In genomic region chr19:45171211-45171623, GRCh38 we compare ENCODE assay signal across 10 cellular contexts. TPM values are rescaled to one million over a fixed set of nuclear protein-coding genes. Genes with fewer than 3 reads are reported as not detected.
DNase-seq lines count a peak whose midpoint lies in the region; ATAC-seq and TF ChIP-seq lines count a peak whose summit lies in the region.
"Had no signal": no experiment of that assay in that cellular context is flagged by ENCODE, and none has a peak within 500 bp of the region (broad histone marks: within the 10 kb centered on the region; RNA-seq: fewer than 3 reads in every experiment).

No MANE protein-coding gene starts in this region.

- no peaks in the 10 kb centered on the region; the same call in 1 of the 2 replicates for H3K79me2 ChIP-seq in GM23338 (replicated peaks; ENCODE audit: insufficient read depth)

- peak overlapping the region; percentile 86 to 97 (median 93) for H3K27ac Mint-ChIP-seq in naive thymus-derived CD8-positive, alpha-beta T cell
- no peak overlapping the region for H3K27ac Mint-ChIP-seq in GM23338

- CTCF ChIA-PET in HEK293T (lab: Yijun Ruan, JAX) = no interaction called here

- peak overlapping the region; percentile 57 for H3K27ac ChIP-seq in BLaER1
- no peak overlapping the region for H3K27ac ChIP-seq in GM23338 (ENCODE audit: low read depth)
- H3K27ac ChIP-seq in testis = no peak overlapping the region

- H2AFZ ChIP-seq in GM23338 = no peak overlapping the region

- H3F3A ChIP-seq in GM23338 (replicated peaks; ENCODE audit: low read depth) = no peaks in the 10 kb centered on the region; the same call in 1 of the 2 replicates

- H3K9me3 ChIP-seq in BLaER1 (no peaks in the 10 kb centered on the region), testis (no peaks in the 10 kb centered on the region)

- H3K9me3 Mint-ChIP-seq in naive thymus-derived CD8-positive, alpha-beta T cell = no peaks in the 10 kb centered on the region
- no peaks in the 10 kb centered on the region for H3K9me3 Mint-ChIP-seq in GM23338

- H3K4me3 Mint-ChIP-seq in naive thymus-derived CD8-positive, alpha-beta T cell = peak overlapping the region; percentile 59 to 92 (median 80)
- H3K4me3 Mint-ChIP-seq in GM23338 = no peak overlapping the region; the same call in 2 of the 3 replicates

- H4K20me1 ChIP-seq in BLaER1 (no peaks in the 10 kb centered on the region), GM23338 (replicated peaks; ENCODE audit: insufficient read depth) (no peaks in the 10 kb centered on the region; the same call in 1 of the 2 replicates)

- H3K9ac ChIP-seq in BLaER1 = peak overlapping the region; percentile 70; the same call in 1 of the 2 replicates

- DNase-seq in T-helper 9 cell (peak; percentile 29), astrocyte of the hippocampus (ENCODE audit: low read depth, low spot score) (peak; percentile 23), HEK293T (ENCODE audit: extremely low spot score) (no peak), GM23338 (ENCODE audit: low spot score) (no peak), H7 (no peak), testis (no peak)
- DNase-seq in naive thymus-derived CD8-positive, alpha-beta T cell = peak in 3 of 10 donors; percentile 18 to 43 (median 33)
- DNase-seq: mesenchymal stem cell, NCI-H1092 treated with DMSO at 0.1 percent for 48 hours had no signal

- H3K27me3 ChIP-seq in BLaER1 = no peaks in the 10 kb centered on the region
- H3K27me3 ChIP-seq in GM23338 (ENCODE audit: insufficient read depth) = no peaks in the 10 kb centered on the region
- no peaks in the 10 kb centered on the region for H3K27me3 ChIP-seq in H7 (ENCODE audit: control insufficient read depth, insufficient read depth, low read length)
- H3K27me3 ChIP-seq in testis = no peaks in the 10 kb centered on the region

- H3K36me3 Mint-ChIP-seq in naive thymus-derived CD8-positive, alpha-beta T cell = no peaks in the 10 kb centered on the region
- no peaks in the 10 kb centered on the region; the same call in 2 of the 3 replicates for H3K36me3 Mint-ChIP-seq in GM23338 (ENCODE audit: low read depth)

- peaks cover 93% of the 10 kb centered on the region for H3K4me1 ChIP-seq in BLaER1
- H3K4me1 ChIP-seq in GM23338 (ENCODE audit: insufficient read depth) = 0 out of 2 replicates have a peak, but pooled peaks cover 4% of the 10 kb centered on the region
- peaks cover 5% of the 10 kb centered on the region for H3K4me1 ChIP-seq in testis

- peaks cover 16% of the 10 kb centered on the region; the same call in 1 of the 2 replicates for H3K36me3 ChIP-seq in BLaER1
- no peaks in the 10 kb centered on the region for H3K36me3 ChIP-seq in GM23338 (ENCODE audit: insufficient read depth)
- H3K36me3 ChIP-seq in H7 (replicated peaks; ENCODE audit: control insufficient read depth, insufficient read depth, low read length) = no peaks in the 10 kb centered on the region
- no peaks in the 10 kb centered on the region for H3K36me3 ChIP-seq in testis (ENCODE audit: low read depth, missing control alignments)

- peak; percentile 65 to 89 for ATAC-seq in naive thymus-derived CD8-positive, alpha-beta T cell
- no peak for ATAC-seq in GM23338

- no peaks in the 10 kb centered on the region for H3K9me2 ChIP-seq in GM23338 (ENCODE audit: insufficient read depth)

- H3K4me2 ChIP-seq in BLaER1 (peak overlapping the region; percentile 93), GM23338 (no peak overlapping the region)

- H3K27me3 Mint-ChIP-seq in naive thymus-derived CD8-positive, alpha-beta T cell = no peaks in the 10 kb centered on the region
- peaks cover 12% of the 10 kb centered on the region for H3K27me3 Mint-ChIP-seq in GM23338 (ENCODE audit: insufficient read depth, low read depth, poor library complexity)

- POLR2A ChIA-PET in naive thymus-derived CD8-positive, alpha-beta T cell (lab: Charles Lee) = interaction anchor here (0.9 to 1.4 kb wide), 2 partner anchors 11 to 19 kb away, joined by 3 to 4 read pairs; partner anchors contain the start of gene NKPD1
- POLR2A ChIA-PET in HEK293T (lab: Yijun Ruan, JAX) = no interaction called here

- TF ChIP-seq POLR2A in testis (IDR thresholded peaks at IDR 0.05) = no peak

- TF ChIP-seq CTCF in GM23338 (conservative IDR thresholded peaks at IDR 0.05; ENCODE audit: low read depth in 2 of 2) (no peak), testis (IDR thresholded peaks at IDR 0.05) (no peak)

- peaks cover 16 to 57% (median 45%) of the 10 kb centered on the region in 4 donors for H3K4me1 Mint-ChIP-seq in naive thymus-derived CD8-positive, alpha-beta T cell
- peaks cover 6% of the 10 kb centered on the region for H3K4me1 Mint-ChIP-seq in GM23338

- intact Hi-C loops in testis (cut with DNase I; ENCODE audit: low total_unique reads) = no loop called here

- H3K4me3 ChIP-seq in BLaER1 (peak overlapping the region; percentile 9; the same call in 1 of the 2 replicates), GM23338 (no peak overlapping the region), H7 (ENCODE audit: insufficient read depth, low read depth, low read length) (no peak overlapping the region), testis (no peak overlapping the region)

- 68 to 76% methylated on average over 7 of the region's 7 CpGs for WGBS in testis, 2 donors

TF ChIP-seq in HEK293T, 16 proteins besides CTCF, POLR2A, EP300 and RAD21:
- TF ChIP-seq FOXA1 (IDR thresholded peaks at IDR 0.05) (no peak), TARDBP (IDR thresholded peaks at IDR 0.05) (no peak), FOXM1 (IDR thresholded peaks at IDR 0.05; ENCODE audit: borderline replicate concordance) (no peak), ZNF384 (IDR thresholded peaks at IDR 0.05) (no peak), HDGF (IDR thresholded peaks at IDR 0.05; ENCODE audit: borderline replicate concordance) (no peak), LEF1 (IDR thresholded peaks at IDR 0.05; ENCODE audit: borderline replicate concordance) (no peak), L3MBTL2 (conservative IDR thresholded peaks at IDR 0.05) (no peak), ARNT (IDR thresholded peaks at IDR 0.05) (no peak), ELF4 (IDR thresholded peaks at IDR 0.05) (no peak), NFRKB (IDR thresholded peaks at IDR 0.05) (no peak), BHLHE40 (IDR thresholded peaks at IDR 0.05; ENCODE audit: borderline replicate concordance) (no peak)

TF ChIP-seq in GM23338, 12 proteins besides CTCF, POLR2A, EP300 and RAD21 (continues in another document):
- no peak for TF ChIP-seq EZH2phosphoT487 (IDR thresholded peaks at IDR 0.05; ENCODE audit: unreplicated experiment)
- TF ChIP-seq EZH2 (IDR thresholded peaks at IDR 0.05; ENCODE audit: low read depth, unreplicated experiment) = no peak
- no peak for TF ChIP-seq ZNF114 (CRISPR knock-in tag; IDR thresholded peaks at IDR 0.05)
- no peak for TF ChIP-seq JUNB (IDR thresholded peaks at IDR 0.05; ENCODE audit: unreplicated experiment)
- TF ChIP-seq, protein P1, sequence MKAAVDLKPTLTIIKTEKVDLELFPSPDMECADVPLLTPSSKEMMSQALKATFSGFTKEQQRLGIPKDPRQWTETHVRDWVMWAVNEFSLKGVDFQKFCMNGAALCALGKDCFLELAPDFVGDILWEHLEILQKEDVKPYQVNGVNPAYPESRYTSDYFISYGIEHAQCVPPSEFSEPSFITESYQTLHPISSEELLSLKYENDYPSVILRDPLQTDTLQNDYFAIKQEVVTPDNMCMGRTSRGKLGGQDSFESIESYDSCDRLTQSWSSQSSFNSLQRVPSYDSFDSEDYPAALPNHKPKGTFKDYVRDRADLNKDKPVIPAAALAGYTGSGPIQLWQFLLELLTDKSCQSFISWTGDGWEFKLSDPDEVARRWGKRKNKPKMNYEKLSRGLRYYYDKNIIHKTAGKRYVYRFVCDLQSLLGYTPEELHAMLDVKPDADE (IDR thresholded peaks at IDR 0.05) = no peak
- TF ChIP-seq POLR2AphosphoS5 (IDR thresholded peaks at IDR 0.05; ENCODE audit: low read depth) = no peak

RNA-seq across cellular contexts. Expression of gene TRAPPC6A, which starts 6.8 kb away (rescaled TPM):
- 10 to 100 TPM; 48.5 to 51.0 TPM for total RNA-seq in naive thymus-derived CD8-positive, alpha-beta T cell
- polyA plus RNA-seq in naive thymus-derived CD8-positive, alpha-beta T cell = 100 to 1,000 TPM; 149 to 193 (median 183) TPM
- 23.3 and 29.4 TPM in 2 replicates for total RNA-seq in GM23338 (2014; rRNA removed; shearing (Covaris generic))
- 74.7 and 81.9 TPM in 2 replicates for polyA plus RNA-seq in GM23338 (2016; fragmentation: Nextera tagmentation; extraction: Ambion mirVana)
- 39.3 and 47.4 TPM in 2 replicates for total RNA-seq in H7 (2014; rRNA removed; shearing (Covaris generic))
- 10 to 100 TPM; 38.7 to 42.8 TPM for total RNA-seq in testis
- 37.0 TPM for polyA plus RNA-seq in testis (ENCODE audit: insufficient read depth, low read depth, low replicate concordance)

RNA-seq across cellular contexts. Expression of gene BLOC1S3, which starts 7.4 kb away (rescaled TPM):
- 10 to 100 TPM; 21.2 to 22.5 TPM for total RNA-seq in naive thymus-derived CD8-positive, alpha-beta T cell
- 10 to 100 TPM in 1 of 3 donors, 1 to 10 TPM in 2; 8.4 to 14.4 (median 9.7) TPM for polyA plus RNA-seq in naive thymus-derived CD8-positive, alpha-beta T cell
- 15.9 and 16.0 TPM in 2 replicates for total RNA-seq in GM23338 (2014; rRNA removed; shearing (Covaris generic))
- polyA plus RNA-seq in GM23338 (2016; fragmentation: Nextera tagmentation; extraction: Ambion mirVana) (2.5 and 5.0 TPM in 2 replicates), testis (ENCODE audit: insufficient read depth, low read depth, low replicate concordance) (14.1 TPM)
- total RNA-seq in H7 (2014; rRNA removed; shearing (Covaris generic)) = 3.4 and 4.3 TPM in 2 replicates
- 10 to 100 TPM; 38.2 to 43.7 TPM for total RNA-seq in testis

RNA-seq across cellular contexts. Expression of gene NKPD1, which starts 10.4 kb away (rescaled TPM):
- 1 to 10 TPM in 1 of 2 experiments, under 1 TPM in 1; 0.85 to 1.0 TPM for total RNA-seq in naive thymus-derived CD8-positive, alpha-beta T cell
- under 1 TPM; 0.17 to 0.47 (median 0.43) TPM for polyA plus RNA-seq in naive thymus-derived CD8-positive, alpha-beta T cell
- total RNA-seq in GM23338 (2014; rRNA removed; shearing (Covaris generic)) = 1.3 and 2.2 TPM in 2 replicates
- polyA plus RNA-seq in GM23338 (2016; fragmentation: Nextera tagmentation; extraction: Ambion mirVana) (0.09 and 0.24 TPM in 2 replicates), testis (ENCODE audit: insufficient read depth, low read depth, low replicate concordance) (1.0 TPM)
- 0.24 and 0.70 TPM in 2 replicates for total RNA-seq in H7 (2014; rRNA removed; shearing (Covaris generic))
- 1 to 10 TPM; 1.3 to 4.2 TPM for total RNA-seq in testis

Comparison
In these comparisons a context has a peak if more than half of its experiments do, and no peak if none do; other contexts are left out.
1. DNase-seq: peak in T-helper 9 cell (single experiment) and astrocyte of the hippocampus (single experiment); none in HEK293T (single experiment), GM23338 (single experiment), H7 (single experiment) and testis (single experiment).